1 cellular context compared by ENCODE assay signal in genomic region chr20:49286689-49287551, GRCh38.
TF ChIP-seq lines count a peak whose summit lies in the region.

No MANE protein-coding gene starts in this region.

TF ChIP-seq in GM12878, 131 proteins besides CTCF, POLR2A, EP300 and RAD21 (continued from another document):
- TF ChIP-seq BCL3 (IDR thresholded peaks at IDR 0.05; ENCODE audit: borderline replicate concordance, insufficient read depth, low read depth, low read length, poor library complexity, severe bottlenecking) (no peak), HDAC6 (IDR thresholded peaks at IDR 0.05; ENCODE audit: unreplicated experiment) (peak; percentile 29), ZNF217 (IDR thresholded peaks at IDR 0.05) (0 out of 2 replicates have a peak, but pooled peaks have one; percentile 25), CBFB (IDR thresholded peaks at IDR 0.05; ENCODE audit: low read depth) (peak; percentile 29; the same call in 1 of the 2 replicates), MAX (IDR thresholded peaks at IDR 0.05; ENCODE audit: low read depth, low read length) (no peak), POLR2AphosphoS5 (IDR thresholded peaks at IDR 0.05; ENCODE audit: low read length) (peak; percentile 25), RELB (IDR thresholded peaks at IDR 0.05; ENCODE audit: low read depth) (peak; percentile 77; the same call in 1 of the 2 replicates), SMC3 (IDR thresholded peaks at IDR 0.05; ENCODE audit: borderline replicate concordance, low read length) (no peak), CBX5 (IDR thresholded peaks at IDR 0.05; ENCODE audit: low read depth) (peak; percentile 99), KLF5 (IDR thresholded peaks at IDR 0.05; ENCODE audit: partially characterized antibody) (peak; percentile 97)
